14 cellular contexts compared by ENCODE assay signal in genomic region chr15:26391556-26392229, GRCh38.
"Had no signal": no experiment of that assay in that cellular context is flagged by ENCODE, and none has a peak within 500 bp of the region (broad histone marks: within the 10 kb centered on the region; RNA-seq: fewer than 3 reads in every experiment).

No MANE protein-coding gene starts in this region.

- H3K4me1 ChIP-seq: ascending aorta had no signal

- H3K36me3 ChIP-seq: ascending aorta, ovary had no signal

- H3K4me3 ChIP-seq: ascending aorta, ovary had no signal

- H3K9me3 ChIP-seq: ascending aorta, ovary had no signal

- ATAC-seq: activated CD4-positive, CD25-positive, alpha-beta regulatory T cell treated with anti-CD3 and anti-CD28 coated beads, Interleukin-2, amount 50 U/mL, for 24 hours; activated CD8-positive, alpha-beta memory T cell treated with anti-CD3 and anti-CD28 coated beads, Interleukin-2, amount 10 ng/mL, durations not matched to agents 7 days and 5 days; esophagus mucosa; left colon had no signal

- H3K27ac ChIP-seq: ascending aorta, ovary had no signal

- H3K27me3 ChIP-seq: ascending aorta, ovary had no signal

- DNase-seq: activated CD8-positive, alpha-beta memory T cell treated with anti-CD3 and anti-CD28 coated beads, Interleukin-2, amount 10 ng/mL, durations not matched to agents 7 days and 5 days; activated gamma-delta T cell treated with Interleukin-2 at 50 U/mL for 16 hours; activated naive CD8-positive, alpha-beta T cell treated with anti-CD3 and anti-CD28 coated beads, Interleukin-2, amount 10 ng/mL, durations not matched to agents 7 days and 5 days; activated T-cell treated with anti-CD3 and anti-CD28 coated beads, Interleukin-2, amount 50 U/mL, for 24 hours; immature natural killer cell; left colon; mammary epithelial cell; nephron progenitor cell; ovary; stimulated activated CD4-positive, alpha-beta T cell treated with anti-CD3 and anti-CD28 coated beads, Interleukin-2, amount 100 ng/mL, for 48 hours; stimulated activated naive CD4-positive, alpha-beta T cell treated with Interleukin-2 at 50 U/mL for 16 hours had no signal
